In genomic region chr7:64978497-64979203, GRCh38 we compare ENCODE assay signal across 32 cellular contexts.
"Had no signal": no experiment of that assay in that cellular context is flagged by ENCODE, and none has a peak within 500 bp of the region (broad histone marks: within the 10 kb centered on the region; RNA-seq: fewer than 3 reads in every experiment).

No MANE protein-coding gene starts in this region.

- H3K27ac Mint-ChIP-seq: activated CD4-positive, alpha-beta memory T cell treated with anti-CD3 and anti-CD28 coated beads, Interleukin-2, amount 10 ng/mL, durations not matched to agents 7 days and 5 days; activated CD4-positive, alpha-beta T cell treated with anti-CD3 and anti-CD28 coated beads, Interleukin-2, amount 10 ng/mL, durations not matched to agents 7 days and 5 days; activated naive CD4-positive, alpha-beta T cell treated with anti-CD3 and anti-CD28 coated beads, Interleukin-2, amount 50 U/mL, for 24 hours; activated naive CD8-positive, alpha-beta T cell treated with anti-CD3 and anti-CD28 coated beads, Interleukin-2, amount 50 U/mL, for 24 hours; activated T-cell treated with anti-CD3 and anti-CD28 coated beads, Interleukin-2, amount 50 U/mL, for 24 hours; activated T-helper 17 cell treated with anti-CD3 and anti-CD28 coated beads, Interleukin-2, amount 50 U/mL, for 72 hours; nephron progenitor cell; T-helper 1 cell treated with Interleukin-12 subunit alpha and Interleukin-12 subunit beta and Interleukin-4 antibody, amounts not matched to agents 30 μg/mL and 1 μg/mL, for 36 hours had no signal

- H3K4me2 ChIP-seq: hepatocyte had no signal

- H3K27ac ChIP-seq: body of pancreas, gastrocnemius medialis, hepatocyte, neutrophil, sigmoid colon, stomach, suprapubic skin, tibial nerve had no signal

- FAIRE-seq: colon, endometrium, keratinocyte, small intestine had no signal

- H2AFZ ChIP-seq: hepatocyte had no signal

- ATAC-seq: activated naive CD8-positive, alpha-beta T cell treated with anti-CD3 and anti-CD28 coated beads, Interleukin-2, amount 50 U/mL, for 24 hours; activated T-helper 17 cell treated with anti-CD3 and anti-CD28 coated beads, Interleukin-2, amount 50 U/mL, for 72 hours; body of pancreas; gastrocnemius medialis; left cardiac atrium; left ventricle myocardium superior; stimulated activated naive B cell treated with anti-CD40 and anti-IgM and Interleukin-4, amounts not matched to agents 10 μg/mL and 1 μg/mL and 100 μg/mL, for 72 hours had no signal

- H3K4me3 Mint-ChIP-seq: activated CD4-positive, alpha-beta memory T cell treated with anti-CD3 and anti-CD28 coated beads, Interleukin-2, amount 10 ng/mL, durations not matched to agents 7 days and 5 days; activated CD4-positive, alpha-beta T cell treated with anti-CD3 and anti-CD28 coated beads, Interleukin-2, amount 10 ng/mL, durations not matched to agents 7 days and 5 days; activated naive CD4-positive, alpha-beta T cell treated with anti-CD3 and anti-CD28 coated beads, Interleukin-2, amount 50 U/mL, for 24 hours; activated naive CD8-positive, alpha-beta T cell treated with anti-CD3 and anti-CD28 coated beads, Interleukin-2, amount 50 U/mL, for 24 hours; activated T-cell treated with anti-CD3 and anti-CD28 coated beads, Interleukin-2, amount 50 U/mL, for 24 hours; activated T-helper 17 cell treated with anti-CD3 and anti-CD28 coated beads, Interleukin-2, amount 50 U/mL, for 72 hours; nephron progenitor cell; stimulated activated naive B cell treated with anti-CD40 and anti-IgM and Interleukin-4, amounts not matched to agents 10 μg/mL and 1 μg/mL and 100 μg/mL, for 72 hours; T-helper 1 cell treated with Interleukin-12 subunit alpha and Interleukin-12 subunit beta and Interleukin-4 antibody, amounts not matched to agents 30 μg/mL and 1 μg/mL, for 36 hours had no signal

- H3K27me3 Mint-ChIP-seq: activated CD4-positive, alpha-beta memory T cell treated with anti-CD3 and anti-CD28 coated beads, Interleukin-2, amount 10 ng/mL, durations not matched to agents 7 days and 5 days; activated CD4-positive, alpha-beta T cell treated with anti-CD3 and anti-CD28 coated beads, Interleukin-2, amount 10 ng/mL, durations not matched to agents 7 days and 5 days; activated naive CD4-positive, alpha-beta T cell treated with anti-CD3 and anti-CD28 coated beads, Interleukin-2, amount 50 U/mL, for 24 hours; activated naive CD8-positive, alpha-beta T cell treated with anti-CD3 and anti-CD28 coated beads, Interleukin-2, amount 50 U/mL, for 24 hours; activated T-cell treated with anti-CD3 and anti-CD28 coated beads, Interleukin-2, amount 50 U/mL, for 24 hours; activated T-helper 17 cell treated with anti-CD3 and anti-CD28 coated beads, Interleukin-2, amount 50 U/mL, for 72 hours; stimulated activated naive B cell treated with anti-CD40 and anti-IgM and Interleukin-4, amounts not matched to agents 10 μg/mL and 1 μg/mL and 100 μg/mL, for 72 hours had no signal

- H3K4me1 Mint-ChIP-seq: activated CD4-positive, alpha-beta memory T cell treated with anti-CD3 and anti-CD28 coated beads, Interleukin-2, amount 10 ng/mL, durations not matched to agents 7 days and 5 days; activated CD4-positive, alpha-beta T cell treated with anti-CD3 and anti-CD28 coated beads, Interleukin-2, amount 10 ng/mL, durations not matched to agents 7 days and 5 days; activated naive CD4-positive, alpha-beta T cell treated with anti-CD3 and anti-CD28 coated beads, Interleukin-2, amount 50 U/mL, for 24 hours; activated naive CD8-positive, alpha-beta T cell treated with anti-CD3 and anti-CD28 coated beads, Interleukin-2, amount 50 U/mL, for 24 hours; activated T-helper 17 cell treated with anti-CD3 and anti-CD28 coated beads, Interleukin-2, amount 50 U/mL, for 72 hours; nephron progenitor cell; stimulated activated naive B cell treated with anti-CD40 and anti-IgM and Interleukin-4, amounts not matched to agents 10 μg/mL and 1 μg/mL and 100 μg/mL, for 72 hours had no signal

- H3K4me3 ChIP-seq: body of pancreas, hepatocyte, sigmoid colon, stomach, suprapubic skin, tibial nerve had no signal

- DNase-seq: activated CD4-positive, alpha-beta memory T cell treated with anti-CD3 and anti-CD28 coated beads, Interleukin-2, amount 10 ng/mL, durations not matched to agents 7 days and 5 days; activated CD4-positive, alpha-beta T cell treated with anti-CD3 and anti-CD28 coated beads, Interleukin-2, amount 10 ng/mL, durations not matched to agents 7 days and 5 days; activated CD4-positive, CD25-positive, alpha-beta regulatory T cell treated with anti-CD3 and anti-CD28 coated beads, Interleukin-2, amount 50 U/mL, for 72 hours; activated CD8-positive, alpha-beta memory T cell treated with anti-CD3 and anti-CD28 coated beads, Interleukin-2, amount 50 U/mL, for 48 hours; activated naive CD8-positive, alpha-beta T cell treated with anti-CD3 and anti-CD28 coated beads, Interleukin-2, amount 50 U/mL, for 24 hours; activated T-cell treated with anti-CD3 and anti-CD28 coated beads, Interleukin-2, amount 50 U/mL, for 24 hours; aorta; body of pancreas; dermis blood vessel endothelial cell; effector CD4-positive, alpha-beta T cell; gastrocnemius medialis; left cardiac atrium; left ventricle myocardium superior; mammary epithelial cell; nephron progenitor cell; retina; sigmoid colon; small intestine; stimulated activated CD4-positive, alpha-beta T cell treated with anti-CD3 and anti-CD28 coated beads, Interleukin-15, amount 100 ng/mL, for 24 hours; stimulated activated CD4-positive, alpha-beta T cell treated with anti-CD3 and anti-CD28 coated beads, Interleukin-2, amount 100 ng/mL, for 24 hours; stimulated activated naive B cell treated with anti-CD40 and anti-IgM and Interleukin-4, amounts not matched to agents 10 μg/mL and 1 μg/mL and 100 μg/mL, for 72 hours; stomach had no signal

- H3K79me2 ChIP-seq: hepatocyte had no signal

- H3K4me1 ChIP-seq: body of pancreas, gastrocnemius medialis, sigmoid colon, stomach, suprapubic skin, tibial nerve had no signal

- H3K27me3 ChIP-seq: body of pancreas, gastrocnemius medialis, hepatocyte, neutrophil, sigmoid colon, stomach, suprapubic skin, tibial nerve had no signal
